25 cellular contexts compared by ENCODE assay signal in genomic region chr2:188449570-188449969, GRCh38.
"Had no signal": no experiment of that assay in that cellular context is flagged by ENCODE, and none has a peak within 500 bp of the region (broad histone marks: within the 10 kb centered on the region; RNA-seq: fewer than 3 reads in every experiment).

No MANE protein-coding gene starts in this region.

- H3K27ac Mint-ChIP-seq: naive thymus-derived CD4-positive, alpha-beta T cell; stimulated activated effector memory CD8-positive, alpha-beta T cell treated with anti-CD3 and anti-CD28 coated beads, Interleukin-12 subunit alpha, Interleukin-12 subunit beta, amount 100 ng/mL, for 72 hours; type B pancreatic cell had no signal

- H3K36me3 ChIP-seq: gastroesophageal sphincter, heart left ventricle, left lung, ovary, sigmoid colon, tibial artery had no signal

- DNase-seq: dorsolateral prefrontal cortex; effector CD4-positive, alpha-beta T cell; foreskin keratinocyte; heart left ventricle; hippocampal formation; left cardiac atrium; left lung; mesenchymal stem cell; midbrain; naive thymus-derived CD4-positive, alpha-beta T cell; occipital lobe; ovary; posterior cingulate gyrus; psoas muscle; right cardiac atrium; sigmoid colon; stimulated activated CD4-positive, alpha-beta T cell treated with anti-CD3 and anti-CD28 coated beads, Interleukin-2, amount 100 ng/mL, for 24 hours; stimulated activated CD4-positive, alpha-beta T cell treated with anti-CD3 and anti-CD28 coated beads, Interleukin-4, amount 100 ng/mL, for 24 hours; stimulated activated naive CD8-positive, alpha-beta T cell treated with anti-CD3 and anti-CD28 coated beads, Interleukin-15, Interleukin-2, amounts not matched to agents 100 U/mL and 50 U/mL, for 24 hours; substantia nigra; testis; tibial artery had no signal

- H3K27me3 ChIP-seq: dorsolateral prefrontal cortex, foreskin keratinocyte, gastroesophageal sphincter, heart left ventricle, left lung, ovary, sigmoid colon, testis, tibial artery had no signal

- H3K4me1 ChIP-seq: foreskin keratinocyte, heart left ventricle, left lung, psoas muscle, testis had no signal

- H3K36me3 Mint-ChIP-seq: naive thymus-derived CD4-positive, alpha-beta T cell; stimulated activated effector memory CD8-positive, alpha-beta T cell treated with anti-CD3 and anti-CD28 coated beads, Interleukin-12 subunit alpha, Interleukin-12 subunit beta, amount 100 ng/mL, for 72 hours had no signal

- H3K9me3 Mint-ChIP-seq: type B pancreatic cell had no signal

- ATAC-seq: foreskin keratinocyte; gastroesophageal sphincter; heart left ventricle; left cardiac atrium; left lung; naive thymus-derived CD4-positive, alpha-beta T cell; psoas muscle; right cardiac atrium; stimulated activated effector memory CD8-positive, alpha-beta T cell treated with anti-CD3 and anti-CD28 coated beads, Interleukin-12 subunit alpha, Interleukin-12 subunit beta, amount 100 ng/mL, for 72 hours; stimulated activated naive CD8-positive, alpha-beta T cell treated with anti-CD3 and anti-CD28 coated beads, Interleukin-15, Interleukin-2, amounts not matched to agents 100 U/mL and 50 U/mL, for 24 hours had no signal

- H3K4me3 ChIP-seq: dorsolateral prefrontal cortex, gastroesophageal sphincter, heart left ventricle, left lung, ovary, psoas muscle, sigmoid colon, testis, tibial artery had no signal

- H3K27me3 Mint-ChIP-seq: type B pancreatic cell had no signal

- H3K27ac ChIP-seq: dorsolateral prefrontal cortex, foreskin keratinocyte, gastroesophageal sphincter, heart left ventricle, left lung, ovary, psoas muscle, sigmoid colon, testis, tibial artery had no signal

- H3K9me3 ChIP-seq: gastroesophageal sphincter, left lung, ovary, psoas muscle, sigmoid colon, testis, tibial artery had no signal

- H3K4me3 Mint-ChIP-seq: naive thymus-derived CD4-positive, alpha-beta T cell; stimulated activated effector memory CD8-positive, alpha-beta T cell treated with anti-CD3 and anti-CD28 coated beads, Interleukin-12 subunit alpha, Interleukin-12 subunit beta, amount 100 ng/mL, for 72 hours; type B pancreatic cell had no signal

- H3K4me1 Mint-ChIP-seq: naive thymus-derived CD4-positive, alpha-beta T cell; stimulated activated effector memory CD8-positive, alpha-beta T cell treated with anti-CD3 and anti-CD28 coated beads, Interleukin-12 subunit alpha, Interleukin-12 subunit beta, amount 100 ng/mL, for 72 hours had no signal
